ENCODE assay signal across 1 cellular context in genomic region chr16:85395207-85395912, GRCh38.
TF ChIP-seq lines count a peak whose summit lies in the region.

No MANE protein-coding gene starts in this region.

TF ChIP-seq in K562, 482 proteins besides CTCF, POLR2A, EP300 and RAD21 (continued from another document and continues in another):
- TF ChIP-seq ZBTB33 (CRISPR knock-in tag; IDR thresholded peaks at IDR 0.05) (peak; percentile 30; the same call in 1 of the 2 replicates), PRDM10 (IDR thresholded peaks at IDR 0.05; ENCODE audit: partially characterized antibody) (peak; percentile 9), CBFA2T2 (conservative IDR thresholded peaks at IDR 0.05) (no peak), ARID1B (IDR thresholded peaks at IDR 0.05) (no peak), GTF2A2 (tag; IDR thresholded peaks at IDR 0.05) (no peak), FOXJ2 (tag; IDR thresholded peaks at IDR 0.05) (no peak), ATF7 (IDR thresholded peaks at IDR 0.05) (no peak), CREB3L1 (IDR thresholded peaks at IDR 0.05; ENCODE audit: borderline replicate concordance, low read depth) (no peak), ZNF395 (CRISPR knock-in tag; IDR thresholded peaks at IDR 0.05) (no peak), RFX5 (IDR thresholded peaks at IDR 0.05; ENCODE audit: low read depth, low read length) (no peak), KLF16 (IDR thresholded peaks at IDR 0.05) (no peak), MAZ (CRISPR knock-in tag; conservative IDR thresholded peaks at IDR 0.05 in 1 of 2, IDR thresholded peaks at IDR 0.05 in 1 of 2) (peak in 1 of 2 experiments; percentile 58; a peak in 2 of 4 replicates), ZBTB26 (CRISPR knock-in tag; IDR thresholded peaks at IDR 0.05) (no peak), DDX20 (tag; IDR thresholded peaks at IDR 0.05; ENCODE audit: low read depth) (no peak), MCM7 (IDR thresholded peaks at IDR 0.05) (no peak), SRSF9 (IDR thresholded peaks at IDR 0.05; ENCODE audit: borderline replicate concordance, low read depth, low read length) (no peak), ZNF655 (CRISPR knock-in tag; IDR thresholded peaks at IDR 0.05) (no peak), CTBP1 (IDR thresholded peaks at IDR 0.05; ENCODE audit: borderline replicate concordance) (no peak), MGA (IDR thresholded peaks at IDR 0.05) (no peak), ZBTB5 (IDR thresholded peaks at IDR 0.05) (no peak), GMEB1 (CRISPR knock-in tag; IDR thresholded peaks at IDR 0.05) (peak; percentile 12; the same call in 1 of the 2 replicates), NELFE (IDR thresholded peaks at IDR 0.05; ENCODE audit: insufficient read depth, insufficient read length) (no peak), ZNF431 (CRISPR knock-in tag; IDR thresholded peaks at IDR 0.05) (no peak), SAFB (IDR thresholded peaks at IDR 0.05; ENCODE audit: borderline replicate concordance, low read depth, low read length) (no peak)
